23 cellular contexts compared by ENCODE assay signal in genomic region chr22:23688571-23688970, GRCh38. TPM values are rescaled to one million over a fixed set of nuclear protein-coding genes. Genes with fewer than 3 reads are reported as not detected.
"Had no signal": no experiment of that assay in that cellular context is flagged by ENCODE, and none has a peak within 500 bp of the region (broad histone marks: within the 10 kb centered on the region; RNA-seq: fewer than 3 reads in every experiment).

No MANE protein-coding gene starts in this region.

- H3K27ac ChIP-seq: dorsolateral prefrontal cortex, epithelial cell of prostate, neutrophil, pancreas, sigmoid colon, transverse colon, upper lobe of right lung, uterus had no signal

- ATAC-seq: esophagus mucosa; gastrocnemius medialis; mucosa of descending colon; natural killer cell treated with Interleukin-12 subunit alpha and Interleukin-12 subunit beta and Interleukin-15 and Interleukin-18, amount 100 ng/mL, for 72 hours; pancreas; stimulated activated memory B cell treated with anti-CD40 and anti-IgM and Interleukin-4, amounts not matched to agents 10 μg/mL and 1 μg/mL and 100 μg/mL, for 72 hours; stimulated activated naive CD8-positive, alpha-beta T cell treated with anti-CD3 and anti-CD28 coated beads, Interleukin-15, Interleukin-2, amounts not matched to agents 100 U/mL and 50 U/mL, for 24 hours; upper lobe of right lung had no signal

- H3K4me1 ChIP-seq: pancreas, sigmoid colon, transverse colon, upper lobe of right lung had no signal

- H3K9me3 ChIP-seq: gastrocnemius medialis, mucosa of descending colon, neutrophil, pancreas, sigmoid colon, transverse colon, upper lobe of right lung, uterus had no signal

- H3K27me3 ChIP-seq: dorsolateral prefrontal cortex, gastrocnemius medialis, neutrophil, pancreas, sigmoid colon, transverse colon, upper lobe of right lung, uterus had no signal

- H3K4me3 ChIP-seq: dorsolateral prefrontal cortex, gastrocnemius medialis, lung, mucosa of descending colon, pancreas, sigmoid colon, transverse colon, upper lobe of right lung, uterus had no signal

- H3K36me3 ChIP-seq: uterus had no signal

- DNase-seq: dorsolateral prefrontal cortex; effector CD8-positive, alpha-beta T cell; endodermal cell; foreskin fibroblast; gastrocnemius medialis; mucosa of descending colon; naive B cell; sigmoid colon; stimulated activated CD4-positive, alpha-beta T cell treated with anti-CD3 and anti-CD28 coated beads, Interleukin-4, amount 100 ng/mL, for 4 hours; stimulated activated naive CD8-positive, alpha-beta T cell treated with anti-CD3 and anti-CD28 coated beads, Interleukin-15, Interleukin-2, amounts not matched to agents 100 U/mL and 50 U/mL, for 24 hours; transverse colon; upper lobe of right lung; uterus had no signal

RNA-seq across cellular contexts. Expression of gene RGL4, which starts 2.2 kb away (rescaled TPM):
- total RNA-seq: endodermal cell, esophagus mucosa, glomerular endothelial cell, mesothelial cell of epicardium, neural crest cell, sigmoid colon had no signal

RNA-seq across cellular contexts. Expression of gene DRICH1, which starts 56.5 kb away (rescaled TPM):
- total RNA-seq: gastrocnemius medialis, glomerular endothelial cell, neural crest cell had no signal
